In the genomic region with DNA sequence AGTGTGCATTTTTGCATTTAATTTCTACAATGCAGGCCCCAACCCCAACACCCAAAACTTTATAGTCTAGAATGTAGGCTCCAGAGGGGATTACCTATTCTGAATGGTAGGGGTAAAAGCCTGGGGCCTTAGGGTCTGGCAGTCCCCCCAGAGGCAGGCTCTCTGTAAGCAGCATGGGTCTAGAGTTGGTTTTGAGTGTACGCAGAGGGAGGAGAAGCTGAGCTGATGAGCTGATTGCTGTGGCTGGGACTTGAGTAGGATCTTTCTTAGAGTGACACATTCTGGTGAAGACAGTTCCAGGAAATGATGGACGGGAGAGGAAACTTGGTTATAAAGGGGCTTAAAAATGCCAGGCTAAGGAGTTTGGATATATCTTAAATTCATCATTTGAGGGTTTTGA, we compare ENCODE assay signal across 11 cellular contexts. TPM values are rescaled to one million over a fixed set of nuclear protein-coding genes. Genes with fewer than 3 reads are reported as not detected.
A peak's percentile ranks its signal among the peaks of the same experiment; 100 is the strongest.
DNase-seq lines count a peak whose midpoint lies in the region; ATAC-seq, FAIRE-seq and TF ChIP-seq lines count a peak whose summit lies in the region.
"Had no signal": no experiment of that assay in that cellular context is flagged by ENCODE, and none has a peak within 500 bp of the region (broad histone marks: within the 10 kb centered on the region; RNA-seq: fewer than 3 reads in every experiment).

No MANE protein-coding gene starts in this region.

- peak overlapping the region; percentile 20 for H3K27ac ChIP-seq in HepG2 (ENCODE audit: extremely low read length, insufficient read depth, low read length)
- H3K27ac ChIP-seq: SK-N-MC had no signal

- peak overlapping the region; percentile 69 for H3K4me2 ChIP-seq in HepG2 (ENCODE audit: low read depth, low read length)

- no peak for ATAC-seq in HepG2
- peak; percentile 17 for ATAC-seq in stimulated activated naive CD8-positive, alpha-beta T cell treated with anti-CD3 and anti-CD28 coated beads, Interleukin-15, Interleukin-2, amounts not matched to agents 100 U/mL and 50 U/mL, for 24 hours

- no peak for TF ChIP-seq POLR2A in HepG2 (IDR thresholded peaks at IDR 0.05; ENCODE audit: insufficient read depth in 1 of 2, low read depth in 2 of 2, low read length in 2 of 2)

- H3K9ac ChIP-seq in HepG2 (ENCODE audit: insufficient read depth, low read depth, low read length), result no peak overlapping the region; the same call in 1 of the 2 replicates

- no peak for TF ChIP-seq RAD21 in HepG2 (CRISPR knock-in tag; IDR thresholded peaks at IDR 0.05)

- peaks cover 71% of the 10 kb centered on the region for H3K79me2 ChIP-seq in HepG2 (ENCODE audit: insufficient read depth, low read length)

- no peak overlapping the region for H2AFZ ChIP-seq in HepG2 (ENCODE audit: low read length)

- peak overlapping the region in 1 of 3 experiments; percentile 8; a peak in 1 of 6 replicates for H3K4me3 ChIP-seq in HepG2 (replicated peaks in 1 of 3; ENCODE audit: insufficient read depth in 1 of 3, low read depth in 2 of 3, low read length in 3 of 3)
- H3K4me3 ChIP-seq: SK-N-MC had no signal

- H3K9me3 ChIP-seq in HepG2 (ENCODE audit: low read length), result no peaks in the 10 kb centered on the region

- TF ChIP-seq EP300 in HepG2 (IDR thresholded peaks at IDR 0.05; ENCODE audit: low read depth in 2 of 2, low read length in 2 of 2) (no peak), HepG2 (CRISPR knock-in tag; IDR thresholded peaks at IDR 0.05; ENCODE audit: borderline replicate concordance) (no peak)

- no peak for FAIRE-seq in HepG2 (lab: Jason Lieb, UNC)

- H3K36me3 ChIP-seq in HepG2 (replicated peaks in 1 of 2; ENCODE audit: control insufficient read depth in 1 of 2, insufficient read depth in 2 of 2, low read length in 2 of 2), result no peaks in the 10 kb centered on the region; a peak in 1 of 5 replicates

- no peak for TF ChIP-seq CTCF in HepG2 (CRISPR knock-in tag; IDR thresholded peaks at IDR 0.05)

- H3K27me3 ChIP-seq in HepG2 (ENCODE audit: control insufficient read depth in 1 of 2, insufficient read depth in 2 of 2, low read length in 2 of 2), result no peaks in the 10 kb centered on the region

- no TSS peak for BruUV-seq in HepG2 (replicated peaks; lab: Mats Ljungman, UMichigan)

- peaks cover 82% of the 10 kb centered on the region for H3K4me1 ChIP-seq in HepG2 (ENCODE audit: insufficient read depth, low read length)

- intact Hi-C loops in HepG2 (cut with micrococcal nuclease; ENCODE audit: unreplicated experiment), result loop anchor here (2.0 to 5.0 kb wide), 2 partner anchors 15 to 51 kb away; no protein-coding TSS in a partner anchor

- peak; percentile 58 for DNase-seq in activated CD8-positive, alpha-beta memory T cell treated with anti-CD3 and anti-CD28 coated beads for 24 hours
- no peak for DNase-seq in activated CD8-positive, alpha-beta memory T cell treated with anti-CD3 and anti-CD28 coated beads, Interleukin-2, amount 50 U/mL, for 48 hours
- DNase-seq in activated T-cell treated with anti-CD3 and anti-CD28 coated beads, Interleukin-2, amount 50 U/mL, for 48 hours, result peak; percentile 45 to 56
- no peak for DNase-seq in HepG2 (ENCODE audit: low spot score)
- DNase-seq in stimulated activated naive CD8-positive, alpha-beta T cell treated with anti-CD3 and anti-CD28 coated beads, Interleukin-15, Interleukin-2, amounts not matched to agents 100 U/mL and 50 U/mL, for 24 hours, result no peak
- no peak for DNase-seq in DMS53 (lab: John Stamatoyannopoulos, UW)
- no peak for DNase-seq in NCI-H526 (lab: John Stamatoyannopoulos, UW)
- DNase-seq in SW 1271 (lab: John Stamatoyannopoulos, UW), result no peak
- DNase-seq: NCI-H2227 treated with DMSO at 0.1 percent for 48 hours, retina had no signal

- POLR2A ChIA-PET in HepG2 (lab: Yijun Ruan, JAX), result interaction anchor here (2.2 kb wide), 1 partner anchor 139 kb away, joined by 7 read pairs; no protein-coding TSS in a partner anchor

- in situ Hi-C loops in HepG2 (cut with HindIII; ENCODE audit: extremely low pct_ligation_motif_present, low pct_unique_long_range_greater_than_20kb), result loop anchor here (5.0 kb wide), 1 partner anchor 414 kb away; no protein-coding TSS in a partner anchor

- CTCF ChIA-PET in HepG2 (lab: Yijun Ruan, JAX; ENCODE audit: low intra/inter-chr PET ratio, low total read pairs), result no interaction called here

- WGBS in HepG2 (ENCODE audit: low lambda C conversion rate), result 92% methylated on average over 2 of the region's 2 CpGs

- H4K20me1 ChIP-seq in HepG2 (ENCODE audit: insufficient read depth, low read length), result peaks cover 4% of the 10 kb centered on the region; the same call in 1 of the 2 replicates

TF ChIP-seq in HepG2, 621 proteins besides CTCF, POLR2A, EP300 and RAD21:
- no peak for TF ChIP-seq ZFP1 (CRISPR knock-in tag; IDR thresholded peaks at IDR 0.05)
- no peak for TF ChIP-seq ZNF24 (IDR thresholded peaks at IDR 0.05)
- TF ChIP-seq SIN3B (IDR thresholded peaks at IDR 0.05; ENCODE audit: low read length), result no peak
- TF ChIP-seq KLF16 (CRISPR knock-in tag; IDR thresholded peaks at IDR 0.05), result no peak
- peak; percentile 29; the same call in 1 of the 2 replicates for TF ChIP-seq ZNF501 (CRISPR knock-in tag; IDR thresholded peaks at IDR 0.05)
- TF ChIP-seq, protein P1, sequence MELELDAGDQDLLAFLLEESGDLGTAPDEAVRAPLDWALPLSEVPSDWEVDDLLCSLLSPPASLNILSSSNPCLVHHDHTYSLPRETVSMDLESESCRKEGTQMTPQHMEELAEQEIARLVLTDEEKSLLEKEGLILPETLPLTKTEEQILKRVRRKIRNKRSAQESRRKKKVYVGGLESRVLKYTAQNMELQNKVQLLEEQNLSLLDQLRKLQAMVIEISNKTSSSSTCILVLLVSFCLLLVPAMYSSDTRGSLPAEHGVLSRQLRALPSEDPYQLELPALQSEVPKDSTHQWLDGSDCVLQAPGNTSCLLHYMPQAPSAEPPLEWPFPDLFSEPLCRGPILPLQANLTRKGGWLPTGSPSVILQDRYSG (CRISPR knock-in tag; IDR thresholded peaks at IDR 0.05), result no peak
- TF ChIP-seq, protein P2, sequence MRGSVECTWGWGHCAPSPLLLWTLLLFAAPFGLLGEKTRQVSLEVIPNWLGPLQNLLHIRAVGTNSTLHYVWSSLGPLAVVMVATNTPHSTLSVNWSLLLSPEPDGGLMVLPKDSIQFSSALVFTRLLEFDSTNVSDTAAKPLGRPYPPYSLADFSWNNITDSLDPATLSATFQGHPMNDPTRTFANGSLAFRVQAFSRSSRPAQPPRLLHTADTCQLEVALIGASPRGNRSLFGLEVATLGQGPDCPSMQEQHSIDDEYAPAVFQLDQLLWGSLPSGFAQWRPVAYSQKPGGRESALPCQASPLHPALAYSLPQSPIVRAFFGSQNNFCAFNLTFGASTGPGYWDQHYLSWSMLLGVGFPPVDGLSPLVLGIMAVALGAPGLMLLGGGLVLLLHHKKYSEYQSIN (CRISPR knock-in tag; IDR thresholded peaks at IDR 0.05; ENCODE audit: borderline replicate concordance), result no peak
- TF ChIP-seq RFXAP (CRISPR knock-in tag; IDR thresholded peaks at IDR 0.05; ENCODE audit: borderline replicate concordance), result no peak
TF ChIP-seq in HepG2: peak in this region for 1.

RNA-seq across cellular contexts. Expression of a gene that starts 2.1 kb away (rescaled TPM):
- total RNA-seq in HepG2 (2016; rRNA removed; fragmentation: Illumina TruSeq; extraction: Trizol), result 29.9 and 41.6 TPM in 2 replicates
- 20.1 and 20.2 TPM in 2 replicates for total RNA-seq in HepG2 (2016; cell fraction: cytosol; rRNA removed; fragmentation: Illumina TruSeq; extraction: Trizol; ENCODE audit: low read depth)
- total RNA-seq in HepG2 (2016; cell fraction: insoluble cytoplasmic fraction; rRNA removed; fragmentation: Illumina TruSeq; extraction: Trizol), result 30.3 and 35.3 TPM in 2 replicates
- total RNA-seq in HepG2 (2016; cell fraction: membrane; rRNA removed; fragmentation: Illumina TruSeq; extraction: Trizol), result 13.3 and 13.4 TPM in 2 replicates
- 76.6 and 77.0 TPM in 2 replicates for total RNA-seq in HepG2 (2016; cell fraction: nucleus; rRNA removed; fragmentation: Illumina TruSeq; extraction: Trizol)
- 16.7 and 19.2 TPM in 2 replicates for polyA plus RNA-seq in HepG2 (2011; rRNA removed)
- polyA plus RNA-seq in HepG2 (2011; cell fraction: cytosol; rRNA removed), result 7.7 and 13.4 TPM in 2 replicates
- 34.6 and 62.8 TPM in 2 replicates for polyA plus RNA-seq in HepG2 (2011; cell fraction: nucleus; rRNA removed)
- 12.1 and 15.6 TPM in 2 replicates for polyA plus RNA-seq in HepG2 (2012)
- 1.5 TPM in 2 replicates for polyA plus RNA-seq in HepG2 (2016; cell fraction: cytosol; fragmentation: Illumina TruSeq; extraction: Trizol; ENCODE audit: low read depth)
- polyA plus RNA-seq in HepG2 (2016; cell fraction: insoluble cytoplasmic fraction; fragmentation: Illumina TruSeq; extraction: Trizol; ENCODE audit: low read depth), result 13.0 and 13.3 TPM in 2 replicates
- 2.0 and 2.4 TPM in 2 replicates for polyA plus RNA-seq in HepG2 (2016; cell fraction: membrane; fragmentation: Illumina TruSeq; extraction: Trizol; ENCODE audit: low read depth)
- polyA plus RNA-seq in HepG2 (2016; cell fraction: nucleus; fragmentation: Illumina TruSeq; extraction: Trizol; ENCODE audit: insufficient read depth, low read depth), result 12.5 and 14.2 TPM in 2 replicates
- 288 and 335 TPM in 2 replicates for polyA minus RNA-seq in HepG2 (2011; rRNA and poly(A)+ RNA removed; ENCODE audit: low replicate concordance)
- 45.9 and 54.2 TPM in 2 replicates for polyA minus RNA-seq in HepG2 (2011; cell fraction: cytosol; rRNA and poly(A)+ RNA removed)
- polyA minus RNA-seq in HepG2 (2011; cell fraction: nucleus; rRNA and poly(A)+ RNA removed), result 159 and 195 TPM in 2 replicates

Comparison
In these comparisons a context has a peak if more than half of its experiments do, and no peak if none do; other contexts are left out.
1. DNase-seq: peak in activated CD8-positive, alpha-beta memory T cell treated with anti-CD3 and anti-CD28 coated beads for 24 hours (single experiment) and activated T-cell treated with anti-CD3 and anti-CD28 coated beads, Interleukin-2, amount 50 U/mL, for 48 hours (2 of 2); none in activated CD8-positive, alpha-beta memory T cell treated with anti-CD3 and anti-CD28 coated beads, Interleukin-2, amount 50 U/mL, for 48 hours (single experiment), HepG2 (single experiment), stimulated activated naive CD8-positive, alpha-beta T cell treated with anti-CD3 and anti-CD28 coated beads, Interleukin-15, Interleukin-2, amounts not matched to agents 100 U/mL and 50 U/mL, for 24 hours (single experiment), DMS53 (single experiment), NCI-H526 (0 of 2) and SW 1271 (0 of 2).